8 cellular contexts compared by ENCODE assay signal in the genomic region with DNA sequence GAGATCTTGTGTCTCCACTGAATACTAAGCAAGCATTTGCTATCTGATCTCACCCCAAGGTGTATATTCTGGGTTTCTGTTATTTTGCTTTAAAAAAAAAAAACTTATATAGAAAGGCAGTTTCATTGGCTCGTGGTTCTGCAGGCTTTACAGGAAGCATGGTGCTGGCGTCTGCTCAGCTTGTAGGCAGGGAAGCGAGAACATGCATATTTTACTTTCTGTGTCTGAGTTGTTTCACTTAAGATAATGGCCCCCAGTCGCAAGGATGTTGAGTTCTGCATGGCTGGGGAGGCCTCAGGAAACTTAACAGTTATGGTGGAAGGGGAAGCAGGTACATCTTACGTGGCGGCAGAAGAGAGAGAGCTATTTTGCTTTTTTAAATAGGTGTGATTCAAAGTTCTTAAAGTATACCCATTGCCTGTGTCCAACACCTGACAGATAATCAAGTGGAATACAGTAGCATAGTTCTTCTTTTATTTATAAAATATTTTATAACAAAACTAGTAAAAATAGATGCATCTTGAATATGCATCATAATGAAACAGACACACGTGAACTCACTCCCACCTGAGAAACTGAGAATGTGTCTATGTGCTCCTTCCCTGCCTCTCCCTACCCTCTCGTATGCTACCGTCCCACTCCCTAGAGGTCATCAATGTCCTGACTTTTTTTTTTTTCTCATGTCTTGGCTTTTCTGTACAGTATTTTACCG. TPM values are rescaled to one million over a fixed set of nuclear protein-coding genes. Genes with fewer than 3 reads are reported as not detected.
A peak's percentile ranks its signal among the peaks of the same experiment; 100 is the strongest.
DNase-seq lines count a peak whose midpoint lies in the region; ATAC-seq, FAIRE-seq and TF ChIP-seq lines count a peak whose summit lies in the region.

No MANE protein-coding gene starts in this region.

- H3K4me2 ChIP-seq in astrocyte (ENCODE audit: low read length) = peak overlapping the region; percentile 95

- no peaks in the 10 kb centered on the region for H3K27me3 ChIP-seq in astrocyte (ENCODE audit: insufficient read depth, low read length)

- H3K79me2 ChIP-seq in astrocyte (ENCODE audit: insufficient read depth, low read length) = peaks cover 11% of the 10 kb centered on the region

- no peaks in the 10 kb centered on the region for H3K9me3 ChIP-seq in astrocyte (ENCODE audit: insufficient read depth, low read depth, low read length)

- no peak overlapping the region for H3K27ac ChIP-seq in astrocyte (ENCODE audit: low read depth, low read length)

- H3K27me3 Mint-ChIP-seq in astrocyte (ENCODE audit: low read depth, unreplicated experiment) (no peaks in the 10 kb centered on the region), osteocyte (ENCODE audit: unreplicated experiment) (no peaks in the 10 kb centered on the region)

- H4K20me1 ChIP-seq in astrocyte (ENCODE audit: insufficient read depth, low read length) = no peaks in the 10 kb centered on the region

- H3K4me3 Mint-ChIP-seq in astrocyte (ENCODE audit: unreplicated experiment) (no peak overlapping the region), osteocyte (ENCODE audit: unreplicated experiment) (no peak overlapping the region)

- H3K4me1 Mint-ChIP-seq in astrocyte (ENCODE audit: low read depth, unreplicated experiment) (peaks cover 8% of the 10 kb centered on the region), osteocyte (ENCODE audit: unreplicated experiment) (peaks cover 22% of the 10 kb centered on the region)

- TF ChIP-seq CTCF in astrocyte (IDR thresholded peaks at IDR 0.05; ENCODE audit: insufficient read depth, low read depth, low read length) (no peak), osteocyte (IDR thresholded peaks at IDR 0.05) (no peak)

- H3K27ac Mint-ChIP-seq in astrocyte (ENCODE audit: unreplicated experiment) (no peak overlapping the region), osteocyte (ENCODE audit: unreplicated experiment) (peak overlapping the region; percentile 75)

- H3K9ac ChIP-seq in astrocyte (ENCODE audit: low read length) = no peak overlapping the region

- peaks cover 18% of the 10 kb centered on the region for H3K4me1 ChIP-seq in astrocyte (ENCODE audit: insufficient read depth, low read length)

- peak; percentile 29 for ATAC-seq in GM18909 (IDR thresholded peaks at IDR 0.05; ENCODE audit: poor library complexity, unreplicated experiment)
- peak; percentile 29 for ATAC-seq in HG03064 (IDR thresholded peaks at IDR 0.05; ENCODE audit: low read depth, unreplicated experiment)

- H3K9me3 Mint-ChIP-seq in astrocyte (ENCODE audit: unreplicated experiment) (peaks cover 4% of the 10 kb centered on the region), osteocyte (ENCODE audit: unreplicated experiment) (no peaks in the 10 kb centered on the region)

- H3K4me3 ChIP-seq in astrocyte (ENCODE audit: insufficient read depth, low read depth, low read length) = no peak overlapping the region

- peak overlapping the region; percentile 90 for H2AFZ ChIP-seq in astrocyte (ENCODE audit: low read depth, low read length)

- H3K36me3 Mint-ChIP-seq in astrocyte (ENCODE audit: low read depth, unreplicated experiment) = no peaks in the 10 kb centered on the region
- H3K36me3 Mint-ChIP-seq in osteocyte (ENCODE audit: unreplicated experiment) = no peaks in the 10 kb centered on the region

- no peak for DNase-seq in astrocyte (ENCODE audit: low read depth)
- DNase-seq in osteocyte (ENCODE audit: extremely low spot score, unreplicated experiment) = no peak
- DNase-seq in DMS 273 treated with DMSO at 0.1 percent for 48 hours (lab: John Stamatoyannopoulos, UW) = no peak
- DNase-seq in GM19238 (ENCODE audit: insufficient read length, low spot score) = no peak
- no peak for DNase-seq in cerebellar nuclear complex (lab: John Stamatoyannopoulos, UW)
- DNase-seq in NCI-H510A treated with DMSO at 0.1 percent for 48 hours (lab: John Stamatoyannopoulos, UW) = no peak

- no peaks in the 10 kb centered on the region for H3K36me3 ChIP-seq in astrocyte (ENCODE audit: insufficient read depth, low read length)

- FAIRE-seq in astrocyte (lab: Jason Lieb, UNC) = no peak

RNA-seq across cellular contexts. Expression of a gene that starts 15.4 kb away (rescaled TPM):
- total RNA-seq in astrocyte (71.2 and 75.2 TPM in 2 replicates), osteocyte (93.4 and 97.3 TPM in 2 replicates)
